Comparison of ENCODE assay signal across 1 cellular context in the genomic region with DNA sequence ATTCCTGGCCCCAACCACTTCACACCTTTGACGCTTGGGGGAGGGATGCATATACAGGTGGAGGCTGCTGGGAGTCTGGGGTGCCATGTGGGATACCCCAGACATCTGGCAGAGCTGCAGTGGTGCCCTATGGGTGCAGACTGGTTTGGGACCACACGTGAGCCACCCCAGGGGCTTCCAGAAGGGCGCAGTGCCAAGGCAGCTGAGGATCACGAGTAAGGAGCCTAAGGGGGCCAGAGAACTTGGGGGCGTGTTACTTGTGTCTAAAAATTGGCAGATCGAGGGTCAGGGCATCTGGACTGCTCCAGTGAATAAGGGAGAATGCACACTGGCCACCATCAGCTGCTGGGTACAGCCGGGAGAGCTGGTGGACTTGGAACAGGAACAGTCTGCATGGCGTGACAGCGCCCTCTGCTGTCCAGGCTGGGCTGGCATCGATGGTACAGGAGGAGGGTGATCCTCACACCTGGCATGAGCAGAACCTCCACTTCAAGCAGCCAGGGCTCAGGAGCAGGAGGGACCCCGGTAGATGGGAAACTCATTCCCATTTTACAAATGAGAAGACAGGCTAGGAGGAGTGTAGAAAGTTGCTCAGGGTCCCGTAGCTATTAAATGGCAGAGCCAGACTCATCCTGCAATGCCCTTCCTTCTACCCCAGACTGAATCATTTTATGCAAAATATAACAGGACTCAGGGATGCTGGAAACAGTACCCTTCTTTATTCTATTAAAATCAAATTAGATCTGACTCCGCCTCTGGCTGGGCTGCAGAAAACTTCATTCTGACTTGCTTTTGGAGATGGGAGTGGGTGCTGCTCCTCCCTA.
A peak's percentile ranks its signal among the peaks of the same experiment; 100 is the strongest.
TF ChIP-seq lines count a peak whose summit lies in the region.

No MANE protein-coding gene starts in this region.

TF ChIP-seq in HepG2, 621 proteins besides CTCF, POLR2A, EP300 and RAD21 (continued from another document and continues in another):
- TF ChIP-seq, protein P1, sequence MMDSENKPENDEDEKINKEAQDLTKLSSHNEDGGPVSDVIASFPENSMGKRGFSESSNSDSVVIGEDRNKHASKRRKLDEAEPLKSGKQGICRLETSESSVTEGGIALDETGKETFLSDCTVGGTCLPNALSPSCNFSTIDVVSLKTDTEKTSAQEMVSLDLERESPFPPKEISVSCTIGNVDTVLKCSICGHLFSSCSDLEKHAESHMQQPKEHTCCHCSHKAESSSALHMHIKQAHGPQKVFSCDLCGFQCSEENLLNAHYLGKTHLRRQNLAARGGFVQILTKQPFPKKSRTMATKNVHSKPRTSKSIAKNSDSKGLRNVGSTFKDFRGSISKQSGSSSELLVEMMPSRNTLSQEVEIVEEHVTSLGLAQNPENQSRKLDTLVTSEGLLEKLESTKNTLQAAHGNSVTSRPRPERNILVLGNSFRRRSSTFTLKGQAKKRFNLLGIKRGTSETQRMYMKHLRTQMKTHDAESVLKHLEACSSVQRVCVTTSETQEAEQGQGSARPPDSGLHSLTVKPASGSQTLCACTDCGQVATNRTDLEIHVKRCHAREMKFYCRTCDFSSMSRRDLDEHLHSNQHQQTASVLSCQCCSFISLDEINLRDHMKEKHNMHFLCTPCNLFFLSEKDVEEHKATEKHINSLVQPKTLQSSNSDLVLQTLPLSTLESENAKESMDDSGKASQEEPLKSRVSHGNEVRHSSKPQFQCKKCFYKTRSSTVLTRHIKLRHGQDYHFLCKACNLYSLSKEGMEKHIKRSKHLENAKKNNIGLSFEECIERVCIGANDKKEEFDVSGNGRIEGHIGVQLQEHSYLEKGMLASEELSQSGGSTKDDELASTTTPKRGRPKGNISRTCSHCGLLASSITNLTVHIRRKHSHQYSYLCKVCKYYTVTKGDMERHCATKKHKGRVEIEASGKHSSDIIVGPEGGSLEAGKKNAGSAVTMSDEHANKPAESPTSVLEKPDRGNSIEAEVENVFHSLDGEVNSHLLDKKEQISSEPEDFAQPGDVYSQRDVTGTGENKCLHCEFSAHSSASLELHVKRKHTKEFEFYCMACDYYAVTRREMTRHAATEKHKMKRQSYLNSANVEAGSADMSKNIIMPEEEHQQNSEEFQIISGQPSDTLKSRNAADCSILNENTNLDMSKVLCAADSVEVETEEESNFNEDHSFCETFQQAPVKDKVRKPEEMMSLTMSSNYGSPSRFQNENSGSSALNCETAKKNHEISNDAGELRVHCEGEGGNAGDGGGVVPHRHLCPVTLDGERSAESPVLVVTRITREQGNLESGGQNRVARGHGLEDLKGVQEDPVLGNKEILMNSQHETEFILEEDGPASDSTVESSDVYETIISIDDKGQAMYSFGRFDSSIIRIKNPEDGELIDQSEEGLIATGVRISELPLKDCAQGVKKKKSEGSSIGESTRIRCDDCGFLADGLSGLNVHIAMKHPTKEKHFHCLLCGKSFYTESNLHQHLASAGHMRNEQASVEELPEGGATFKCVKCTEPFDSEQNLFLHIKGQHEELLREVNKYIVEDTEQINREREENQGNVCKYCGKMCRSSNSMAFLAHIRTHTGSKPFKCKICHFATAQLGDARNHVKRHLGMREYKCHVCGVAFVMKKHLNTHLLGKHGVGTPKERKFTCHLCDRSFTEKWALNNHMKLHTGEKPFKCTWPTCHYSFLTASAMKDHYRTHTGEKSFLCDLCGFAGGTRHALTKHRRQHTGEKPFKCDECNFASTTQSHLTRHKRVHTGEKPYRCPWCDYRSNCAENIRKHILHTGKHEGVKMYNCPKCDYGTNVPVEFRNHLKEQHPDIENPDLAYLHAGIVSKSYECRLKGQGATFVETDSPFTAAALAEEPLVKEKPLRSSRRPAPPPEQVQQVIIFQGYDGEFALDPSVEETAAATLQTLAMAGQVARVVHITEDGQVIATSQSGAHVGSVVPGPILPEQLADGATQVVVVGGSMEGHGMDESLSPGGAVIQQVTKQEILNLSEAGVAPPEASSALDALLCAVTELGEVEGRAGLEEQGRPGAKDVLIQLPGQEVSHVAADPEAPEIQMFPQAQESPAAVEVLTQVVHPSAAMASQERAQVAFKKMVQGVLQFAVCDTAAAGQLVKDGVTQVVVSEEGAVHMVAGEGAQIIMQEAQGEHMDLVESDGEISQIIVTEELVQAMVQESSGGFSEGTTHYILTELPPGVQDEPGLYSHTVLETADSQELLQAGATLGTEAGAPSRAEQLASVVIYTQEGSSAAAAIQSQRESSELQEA (CRISPR knock-in tag; IDR thresholded peaks at IDR 0.05; ENCODE audit: not compliant biosample characterization), result no peak
- TF ChIP-seq HMGA1 (CRISPR knock-in tag; conservative IDR thresholded peaks at IDR 0.05) (no peak), ZNF768 (CRISPR knock-in tag; IDR thresholded peaks at IDR 0.05) (peak; percentile 41; the same call in 1 of the 2 replicates), KDM4B (CRISPR knock-in tag; IDR thresholded peaks at IDR 0.05) (peak; percentile 54; the same call in 1 of the 2 replicates), ZBTB3 (CRISPR knock-in tag; IDR thresholded peaks at IDR 0.05; ENCODE audit: borderline replicate concordance, low read depth) (no peak), SSRP1 (CRISPR knock-in tag; IDR thresholded peaks at IDR 0.05) (peak; percentile 80; the same call in 1 of the 2 replicates), SAP130 (CRISPR knock-in tag; IDR thresholded peaks at IDR 0.05; ENCODE audit: low read depth) (no peak), SAFB2 (CRISPR knock-in tag; IDR thresholded peaks at IDR 0.05; ENCODE audit: borderline replicate concordance, low read depth) (no peak), ZMAT3 (CRISPR knock-in tag; conservative IDR thresholded peaks at IDR 0.05) (peak; percentile 61; the same call in 1 of the 2 replicates), TEAD3 (CRISPR knock-in tag; optimal IDR thresholded peaks at IDR 0.05; ENCODE audit: borderline replicate concordance) (peak; percentile 37), AKAP8 (CRISPR knock-in tag; IDR thresholded peaks at IDR 0.05) (no peak), SOX13 (IDR thresholded peaks at IDR 0.05) (no peak), SOX13 (CRISPR knock-in tag; conservative IDR thresholded peaks at IDR 0.05 in 1 of 2, IDR thresholded peaks at IDR 0.05 in 1 of 2) (peak in 1 of 2 experiments; percentile 13; a peak in 1 of 4 replicates), ZNF263 (CRISPR knock-in tag; IDR thresholded peaks at IDR 0.05) (peak; percentile 86), ZBTB38 (CRISPR knock-in tag; IDR thresholded peaks at IDR 0.05) (0 out of 2 replicates have a peak, but pooled peaks have one; percentile 35), FOSL1 (CRISPR knock-in tag; IDR thresholded peaks at IDR 0.05; ENCODE audit: borderline replicate concordance) (no peak), SNRNP70 (IDR thresholded peaks at IDR 0.05; ENCODE audit: low read depth, low read length) (no peak), MAZ (IDR thresholded peaks at IDR 0.05; ENCODE audit: borderline replicate concordance, low read depth, low read length) (no peak), MAZ (CRISPR knock-in tag; IDR thresholded peaks at IDR 0.05; ENCODE audit: low read depth) (peak; percentile 50; the same call in 1 of the 2 replicates), FOSL2 (CRISPR knock-in tag; IDR thresholded peaks at IDR 0.05) (peak; percentile 35; the same call in 1 of the 2 replicates), CENPT (CRISPR knock-in tag; IDR thresholded peaks at IDR 0.05; ENCODE audit: low read depth) (0 out of 2 replicates have a peak, but pooled peaks have one; percentile 40), ZNF841 (CRISPR knock-in tag; IDR thresholded peaks at IDR 0.05; ENCODE audit: borderline replicate concordance) (no peak), RARA (CRISPR knock-in tag; IDR thresholded peaks at IDR 0.05) (0 out of 2 replicates have a peak, but pooled peaks have one; percentile 10), ZSCAN31 (CRISPR knock-in tag; IDR thresholded peaks at IDR 0.05; ENCODE audit: low read depth) (peak; percentile 42; the same call in 1 of the 2 replicates), MYC (CRISPR knock-in tag; IDR thresholded peaks at IDR 0.05; ENCODE audit: borderline replicate concordance) (peak; percentile 24; the same call in 1 of the 2 replicates), ZSCAN30 (CRISPR knock-in tag; IDR thresholded peaks at IDR 0.05) (no peak), ZFP36 (IDR thresholded peaks at IDR 0.05; ENCODE audit: borderline replicate concordance, low read depth, low read length, partially characterized antibody) (peak; percentile 73), ATAD3A (CRISPR knock-in tag; IDR thresholded peaks at IDR 0.05) (no peak), XRCC5 (optimal IDR thresholded peaks at IDR 0.05; ENCODE audit: low read length) (peak; percentile 93), NFKB2 (CRISPR knock-in tag; IDR thresholded peaks at IDR 0.05; ENCODE audit: borderline replicate concordance) (peak; percentile 59; the same call in 1 of the 2 replicates), ZNF451 (CRISPR knock-in tag; IDR thresholded peaks at IDR 0.05) (no peak)
- TF ChIP-seq, protein P2, sequence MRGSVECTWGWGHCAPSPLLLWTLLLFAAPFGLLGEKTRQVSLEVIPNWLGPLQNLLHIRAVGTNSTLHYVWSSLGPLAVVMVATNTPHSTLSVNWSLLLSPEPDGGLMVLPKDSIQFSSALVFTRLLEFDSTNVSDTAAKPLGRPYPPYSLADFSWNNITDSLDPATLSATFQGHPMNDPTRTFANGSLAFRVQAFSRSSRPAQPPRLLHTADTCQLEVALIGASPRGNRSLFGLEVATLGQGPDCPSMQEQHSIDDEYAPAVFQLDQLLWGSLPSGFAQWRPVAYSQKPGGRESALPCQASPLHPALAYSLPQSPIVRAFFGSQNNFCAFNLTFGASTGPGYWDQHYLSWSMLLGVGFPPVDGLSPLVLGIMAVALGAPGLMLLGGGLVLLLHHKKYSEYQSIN (CRISPR knock-in tag; IDR thresholded peaks at IDR 0.05; ENCODE audit: borderline replicate concordance), result no peak
- TF ChIP-seq, protein P3, sequence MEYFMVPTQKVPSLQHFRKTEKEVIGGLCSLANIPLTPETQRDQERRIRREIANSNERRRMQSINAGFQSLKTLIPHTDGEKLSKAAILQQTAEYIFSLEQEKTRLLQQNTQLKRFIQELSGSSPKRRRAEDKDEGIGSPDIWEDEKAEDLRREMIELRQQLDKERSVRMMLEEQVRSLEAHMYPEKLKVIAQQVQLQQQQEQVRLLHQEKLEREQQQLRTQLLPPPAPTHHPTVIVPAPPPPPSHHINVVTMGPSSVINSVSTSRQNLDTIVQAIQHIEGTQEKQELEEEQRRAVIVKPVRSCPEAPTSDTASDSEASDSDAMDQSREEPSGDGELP (IDR thresholded peaks at IDR 0.05; ENCODE audit: borderline replicate concordance, low read depth), result peak; percentile 37; the same call in 1 of the 2 replicates
- TF ChIP-seq, protein P4, sequence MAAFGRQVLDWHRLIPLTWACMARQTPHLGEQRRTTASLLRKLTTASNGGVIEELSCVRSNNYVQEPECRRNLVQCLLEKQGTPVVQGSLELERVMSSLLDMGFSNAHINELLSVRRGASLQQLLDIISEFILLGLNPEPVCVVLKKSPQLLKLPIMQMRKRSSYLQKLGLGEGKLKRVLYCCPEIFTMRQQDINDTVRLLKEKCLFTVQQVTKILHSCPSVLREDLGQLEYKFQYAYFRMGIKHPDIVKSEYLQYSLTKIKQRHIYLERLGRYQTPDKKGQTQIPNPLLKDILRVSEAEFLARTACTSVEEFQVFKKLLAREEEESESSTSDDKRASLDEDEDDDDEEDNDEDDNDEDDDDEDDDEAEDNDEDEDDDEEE (CRISPR knock-in tag; IDR thresholded peaks at IDR 0.05), result no peak
- TF ChIP-seq, protein P5, sequence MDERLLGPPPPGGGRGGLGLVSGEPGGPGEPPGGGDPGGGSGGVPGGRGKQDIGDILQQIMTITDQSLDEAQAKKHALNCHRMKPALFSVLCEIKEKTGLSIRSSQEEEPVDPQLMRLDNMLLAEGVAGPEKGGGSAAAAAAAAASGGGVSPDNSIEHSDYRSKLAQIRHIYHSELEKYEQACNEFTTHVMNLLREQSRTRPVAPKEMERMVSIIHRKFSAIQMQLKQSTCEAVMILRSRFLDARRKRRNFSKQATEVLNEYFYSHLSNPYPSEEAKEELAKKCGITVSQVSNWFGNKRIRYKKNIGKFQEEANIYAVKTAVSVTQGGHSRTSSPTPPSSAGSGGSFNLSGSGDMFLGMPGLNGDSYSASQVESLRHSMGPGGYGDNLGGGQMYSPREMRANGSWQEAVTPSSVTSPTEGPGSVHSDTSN (CRISPR knock-in tag; IDR thresholded peaks at IDR 0.05), result 0 out of 2 replicates have a peak, but pooled peaks have one; percentile 14
- TF ChIP-seq, protein P6, sequence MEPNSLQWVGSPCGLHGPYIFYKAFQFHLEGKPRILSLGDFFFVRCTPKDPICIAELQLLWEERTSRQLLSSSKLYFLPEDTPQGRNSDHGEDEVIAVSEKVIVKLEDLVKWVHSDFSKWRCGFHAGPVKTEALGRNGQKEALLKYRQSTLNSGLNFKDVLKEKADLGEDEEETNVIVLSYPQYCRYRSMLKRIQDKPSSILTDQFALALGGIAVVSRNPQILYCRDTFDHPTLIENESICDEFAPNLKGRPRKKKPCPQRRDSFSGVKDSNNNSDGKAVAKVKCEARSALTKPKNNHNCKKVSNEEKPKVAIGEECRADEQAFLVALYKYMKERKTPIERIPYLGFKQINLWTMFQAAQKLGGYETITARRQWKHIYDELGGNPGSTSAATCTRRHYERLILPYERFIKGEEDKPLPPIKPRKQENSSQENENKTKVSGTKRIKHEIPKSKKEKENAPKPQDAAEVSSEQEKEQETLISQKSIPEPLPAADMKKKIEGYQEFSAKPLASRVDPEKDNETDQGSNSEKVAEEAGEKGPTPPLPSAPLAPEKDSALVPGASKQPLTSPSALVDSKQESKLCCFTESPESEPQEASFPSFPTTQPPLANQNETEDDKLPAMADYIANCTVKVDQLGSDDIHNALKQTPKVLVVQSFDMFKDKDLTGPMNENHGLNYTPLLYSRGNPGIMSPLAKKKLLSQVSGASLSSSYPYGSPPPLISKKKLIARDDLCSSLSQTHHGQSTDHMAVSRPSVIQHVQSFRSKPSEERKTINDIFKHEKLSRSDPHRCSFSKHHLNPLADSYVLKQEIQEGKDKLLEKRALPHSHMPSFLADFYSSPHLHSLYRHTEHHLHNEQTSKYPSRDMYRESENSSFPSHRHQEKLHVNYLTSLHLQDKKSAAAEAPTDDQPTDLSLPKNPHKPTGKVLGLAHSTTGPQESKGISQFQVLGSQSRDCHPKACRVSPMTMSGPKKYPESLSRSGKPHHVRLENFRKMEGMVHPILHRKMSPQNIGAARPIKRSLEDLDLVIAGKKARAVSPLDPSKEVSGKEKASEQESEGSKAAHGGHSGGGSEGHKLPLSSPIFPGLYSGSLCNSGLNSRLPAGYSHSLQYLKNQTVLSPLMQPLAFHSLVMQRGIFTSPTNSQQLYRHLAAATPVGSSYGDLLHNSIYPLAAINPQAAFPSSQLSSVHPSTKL (CRISPR knock-in tag; IDR thresholded peaks at IDR 0.05), result peak; percentile 56
- TF ChIP-seq, protein P7, sequence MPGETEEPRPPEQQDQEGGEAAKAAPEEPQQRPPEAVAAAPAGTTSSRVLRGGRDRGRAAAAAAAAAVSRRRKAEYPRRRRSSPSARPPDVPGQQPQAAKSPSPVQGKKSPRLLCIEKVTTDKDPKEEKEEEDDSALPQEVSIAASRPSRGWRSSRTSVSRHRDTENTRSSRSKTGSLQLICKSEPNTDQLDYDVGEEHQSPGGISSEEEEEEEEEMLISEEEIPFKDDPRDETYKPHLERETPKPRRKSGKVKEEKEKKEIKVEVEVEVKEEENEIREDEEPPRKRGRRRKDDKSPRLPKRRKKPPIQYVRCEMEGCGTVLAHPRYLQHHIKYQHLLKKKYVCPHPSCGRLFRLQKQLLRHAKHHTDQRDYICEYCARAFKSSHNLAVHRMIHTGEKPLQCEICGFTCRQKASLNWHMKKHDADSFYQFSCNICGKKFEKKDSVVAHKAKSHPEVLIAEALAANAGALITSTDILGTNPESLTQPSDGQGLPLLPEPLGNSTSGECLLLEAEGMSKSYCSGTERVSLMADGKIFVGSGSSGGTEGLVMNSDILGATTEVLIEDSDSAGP (CRISPR knock-in tag; IDR thresholded peaks at IDR 0.05; ENCODE audit: borderline replicate concordance), result peak; percentile 51
